17 cellular contexts compared by ENCODE assay signal in genomic region chr14:99041141-99041819, GRCh38.
DNase-seq lines count a peak whose midpoint lies in the region; TF ChIP-seq lines count a peak whose summit lies in the region.
"Had no signal": no experiment of that assay in that cellular context is flagged by ENCODE, and none has a peak within 500 bp of the region (broad histone marks: within the 10 kb centered on the region; RNA-seq: fewer than 3 reads in every experiment).

No MANE protein-coding gene starts in this region.

- no peak for TF ChIP-seq CTCF in MCF 10A (IDR thresholded peaks at IDR 0.05; ENCODE audit: unreplicated experiment)
- no peak for TF ChIP-seq CTCF in breast epithelium (IDR thresholded peaks at IDR 0.05)
- TF ChIP-seq CTCF in HFFc6 (IDR thresholded peaks at IDR 0.05) = no peak
- TF ChIP-seq CTCF in endodermal cell (conservative IDR thresholded peaks at IDR 0.05) = no peak
- no peak for TF ChIP-seq CTCF in stomach (IDR thresholded peaks at IDR 0.05)
- no peak for TF ChIP-seq CTCF in uterus (IDR thresholded peaks at IDR 0.05)
- TF ChIP-seq CTCF in vagina (IDR thresholded peaks at IDR 0.05) = no peak

- H3K4me1 ChIP-seq in breast epithelium = no peaks in the 10 kb centered on the region
- no peaks in the 10 kb centered on the region for H3K4me1 ChIP-seq in endodermal cell (ENCODE audit: control insufficient read depth, insufficient read depth, low read length)
- peaks cover 0 to 6% (median 2%) of the 10 kb centered on the region in 4 donors for H3K4me1 ChIP-seq in stomach
- peaks cover 0 to 3% of the 10 kb centered on the region in 2 donors for H3K4me1 ChIP-seq in uterus
- H3K4me1 ChIP-seq in vagina = peaks cover 6% of the 10 kb centered on the region

- intact Hi-C loops in MCF 10A (cut with micrococcal nuclease) = no loop called here
- intact Hi-C loops in breast epithelium (cut with DNase I; ENCODE audit: low total_unique reads) = no loop called here
- intact Hi-C loops in stomach (cut with DNase I; ENCODE audit: low total_unique reads) = no loop called here
- intact Hi-C loops in activated T-helper 2 cell treated with anti-CD3 and anti-CD28 coated beads, Interferon-gamma antibody, Interleukin-2, Interleukin-4, amounts not matched to agents 10 μg/mL and 5 μg/mL and 100 μg/mL, durations not matched to agents 14 hours and 24 hours and 36 hours (cut with micrococcal nuclease) = no loop called here
- intact Hi-C loops in uterus (cut with DNase I; ENCODE audit: low total_unique reads) = no loop called here
- intact Hi-C loops in vagina (cut with DNase I) = no loop called here

- H3K27ac Mint-ChIP-seq in MCF 10A (ENCODE audit: low read depth, unreplicated experiment) (no peak overlapping the region), HFFc6 (no peak overlapping the region), endodermal cell (no peak overlapping the region)
- H3K27ac Mint-ChIP-seq in activated T-helper 2 cell treated with anti-CD3 and anti-CD28 coated beads, Interferon-gamma antibody, Interleukin-2, Interleukin-4, amounts not matched to agents 10 μg/mL and 5 μg/mL and 100 μg/mL, durations not matched to agents 14 hours and 24 hours and 36 hours = no peak overlapping the region
- H3K27ac Mint-ChIP-seq: IgD-negative memory B cell had no signal

- H3K9me3 Mint-ChIP-seq in MCF 10A (ENCODE audit: unreplicated experiment) = peaks cover 7% of the 10 kb centered on the region
- H3K9me3 Mint-ChIP-seq in HFFc6 = peaks cover 14% of the 10 kb centered on the region
- peaks cover 3% of the 10 kb centered on the region for H3K9me3 Mint-ChIP-seq in endodermal cell
- peaks cover 14% of the 10 kb centered on the region for H3K9me3 Mint-ChIP-seq in activated T-helper 2 cell treated with anti-CD3 and anti-CD28 coated beads, Interferon-gamma antibody, Interleukin-2, Interleukin-4, amounts not matched to agents 10 μg/mL and 5 μg/mL and 100 μg/mL, durations not matched to agents 14 hours and 24 hours and 36 hours

- POLR2A ChIA-PET in MCF 10A (lab: Yijun Ruan, JAX) = no interaction called here

- TF ChIP-seq EP300 in stomach (IDR thresholded peaks at IDR 0.05) = no peak

- WGBS in endodermal cell (ENCODE audit: insufficient coverage in 1 of 2, insufficient read length in 1 of 2), 2 experiments = 92 to 100% methylated on average over 4 to 8 of the region's 8 CpGs
- 64 to 89% (median 86%) methylated on average over 8 of the region's 8 CpGs for WGBS in stomach, 5 donors

- no peaks in the 10 kb centered on the region for H3K36me3 Mint-ChIP-seq in MCF 10A (ENCODE audit: insufficient read depth, unreplicated experiment)
- no peaks in the 10 kb centered on the region for H3K36me3 Mint-ChIP-seq in HFFc6 (ENCODE audit: low read depth)
- no peaks in the 10 kb centered on the region for H3K36me3 Mint-ChIP-seq in endodermal cell (ENCODE audit: low read depth)
- no peaks in the 10 kb centered on the region for H3K36me3 Mint-ChIP-seq in activated T-helper 2 cell treated with anti-CD3 and anti-CD28 coated beads, Interferon-gamma antibody, Interleukin-2, Interleukin-4, amounts not matched to agents 10 μg/mL and 5 μg/mL and 100 μg/mL, durations not matched to agents 14 hours and 24 hours and 36 hours (ENCODE audit: low read depth)

- no peaks in the 10 kb centered on the region for H3K27me3 Mint-ChIP-seq in MCF 10A (ENCODE audit: insufficient read depth, unreplicated experiment)
- peaks cover 1% of the 10 kb centered on the region for H3K27me3 Mint-ChIP-seq in HFFc6 (ENCODE audit: insufficient read depth)
- no peaks in the 10 kb centered on the region for H3K27me3 Mint-ChIP-seq in endodermal cell (ENCODE audit: insufficient read depth)
- H3K27me3 Mint-ChIP-seq in activated T-helper 2 cell treated with anti-CD3 and anti-CD28 coated beads, Interferon-gamma antibody, Interleukin-2, Interleukin-4, amounts not matched to agents 10 μg/mL and 5 μg/mL and 100 μg/mL, durations not matched to agents 14 hours and 24 hours and 36 hours (ENCODE audit: low read depth) = peaks cover 5% of the 10 kb centered on the region
- H3K27me3 Mint-ChIP-seq: IgD-negative memory B cell had no signal

- H3K9ac ChIP-seq in endodermal cell (ENCODE audit: extremely low read depth, low read length, poor library complexity, severe bottlenecking) = no peak overlapping the region

- no TSS peak for BruUV-seq in MCF 10A (replicated peaks; lab: Mats Ljungman, UMichigan)

- H3K27me3 ChIP-seq in breast epithelium = no peaks in the 10 kb centered on the region
- H3K27me3 ChIP-seq in endodermal cell (ENCODE audit: control insufficient read depth, insufficient read depth, low read length, poor library complexity, severe bottlenecking) = no peaks in the 10 kb centered on the region
- H3K27me3 ChIP-seq in stomach = no peaks in the 10 kb centered on the region
- H3K27me3 ChIP-seq in uterus = no peaks in the 10 kb centered on the region
- H3K27me3 ChIP-seq in vagina = no peaks in the 10 kb centered on the region

- no peak for TF ChIP-seq POLR2A in breast epithelium (IDR thresholded peaks at IDR 0.05)
- no peak for TF ChIP-seq POLR2A in stomach (IDR thresholded peaks at IDR 0.05)
- no peak for TF ChIP-seq POLR2A in uterus (IDR thresholded peaks at IDR 0.05)
- no peak for TF ChIP-seq POLR2A in vagina (IDR thresholded peaks at IDR 0.05)

- no peak overlapping the region for H3K4me3 Mint-ChIP-seq in MCF 10A (ENCODE audit: unreplicated experiment)
- no peak overlapping the region for H3K4me3 Mint-ChIP-seq in HFFc6
- no peak overlapping the region for H3K4me3 Mint-ChIP-seq in endodermal cell
- H3K4me3 Mint-ChIP-seq in activated T-helper 2 cell treated with anti-CD3 and anti-CD28 coated beads, Interferon-gamma antibody, Interleukin-2, Interleukin-4, amounts not matched to agents 10 μg/mL and 5 μg/mL and 100 μg/mL, durations not matched to agents 14 hours and 24 hours and 36 hours (ENCODE audit: low read depth) = no peak overlapping the region

- CTCF ChIA-PET in MCF 10A (lab: Yijun Ruan, JAX) = interaction anchor here (0.9 kb wide), 1 partner anchor 351 kb away, joined by 3 read pairs; no protein-coding TSS in a partner anchor

- H3K36me3 ChIP-seq in breast epithelium (no peaks in the 10 kb centered on the region), endodermal cell (ENCODE audit: control insufficient read depth, insufficient read depth, low read length) (no peaks in the 10 kb centered on the region), stomach (no peaks in the 10 kb centered on the region), uterus (no peaks in the 10 kb centered on the region), vagina (no peaks in the 10 kb centered on the region)

- H3K9me3 ChIP-seq in breast epithelium (no peaks in the 10 kb centered on the region), endodermal cell (ENCODE audit: control insufficient read depth, low read length) (no peaks in the 10 kb centered on the region), stomach (peaks cover 0 to 6% (median 0%) of the 10 kb centered on the region in 4 donors), uterus (no peaks in the 10 kb centered on the region), vagina (no peaks in the 10 kb centered on the region)

- H3K4me1 Mint-ChIP-seq in MCF 10A (ENCODE audit: insufficient read depth, unreplicated experiment) = peaks cover 13% of the 10 kb centered on the region
- peaks cover 26% of the 10 kb centered on the region for H3K4me1 Mint-ChIP-seq in HFFc6 (ENCODE audit: low read depth)
- H3K4me1 Mint-ChIP-seq in endodermal cell = peaks cover 1% of the 10 kb centered on the region
- no peaks in the 10 kb centered on the region for H3K4me1 Mint-ChIP-seq in activated T-helper 2 cell treated with anti-CD3 and anti-CD28 coated beads, Interferon-gamma antibody, Interleukin-2, Interleukin-4, amounts not matched to agents 10 μg/mL and 5 μg/mL and 100 μg/mL, durations not matched to agents 14 hours and 24 hours and 36 hours (ENCODE audit: low read depth)
- H3K4me1 Mint-ChIP-seq: IgD-negative memory B cell had no signal

- no peak overlapping the region for H3K27ac ChIP-seq in breast epithelium
- no peak overlapping the region for H3K27ac ChIP-seq in endodermal cell (ENCODE audit: low read depth, low read length)
- H3K27ac ChIP-seq in stomach = no peak overlapping the region
- no peak overlapping the region for H3K27ac ChIP-seq in uterus
- no peak overlapping the region for H3K27ac ChIP-seq in vagina
- H3K27ac ChIP-seq: A549, C4-2B had no signal

- DNase-seq in MCF 10A (ENCODE audit: unreplicated experiment) (peak; percentile 9), breast epithelium (ENCODE audit: low spot score in 2 of 2) (no peak), HFFc6 (peak; percentile 10), endodermal cell (peak; percentile 22), stomach (peak; percentile 8), uterus (no peak), vagina (ENCODE audit: extremely low spot score in 2 of 2) (no peak)
- no peak for DNase-seq in activated T-helper 2 cell treated with anti-CD3 and anti-CD28 coated beads, Interferon-gamma antibody, Interleukin-2, Interleukin-4, amounts not matched to agents 10 μg/mL and 5 μg/mL and 100 μg/mL, durations not matched to agents 14 hours and 24 hours and 36 hours (ENCODE audit: low spot score)
- DNase-seq: DMS79 treated with DMSO at 0.1 percent for 48 hours, Karpas-422, MM.1S, NCI-H1092 treated with DMSO at 0.1 percent for 48 hours, NCI-H2081 treated with DMSO at 0.1 percent for 48 hours, Right ventricle myocardium superior had no signal

- no peak overlapping the region for H3K4me3 ChIP-seq in breast epithelium
- no peak overlapping the region for H3K4me3 ChIP-seq in endodermal cell (ENCODE audit: low read length)
- no peak overlapping the region for H3K4me3 ChIP-seq in stomach
- H3K4me3 ChIP-seq in uterus = no peak overlapping the region
- no peak overlapping the region for H3K4me3 ChIP-seq in vagina
- H3K4me3 ChIP-seq: A549 had no signal

Comparison
In these comparisons a context has a peak if more than half of its experiments do, and no peak if none do; other contexts are left out.
1. DNase-seq: peak in MCF 10A (single experiment), HFFc6 (single experiment), endodermal cell (single experiment) and stomach (single experiment); none in breast epithelium (0 of 2), activated T-helper 2 cell treated with anti-CD3 and anti-CD28 coated beads, Interferon-gamma antibody, Interleukin-2, Interleukin-4, amounts not matched to agents 10 μg/mL and 5 μg/mL and 100 μg/mL, durations not matched to agents 14 hours and 24 hours and 36 hours (single experiment), uterus (0 of 2) and vagina (0 of 2).